In genomic region chr18:59787998-59788875, GRCh38 we compare ENCODE assay signal across 15 cellular contexts.
A peak's percentile ranks its signal among the peaks of the same experiment; 100 is the strongest.
DNase-seq lines count a peak whose midpoint lies in the region; ATAC-seq and TF ChIP-seq lines count a peak whose summit lies in the region.
"Had no signal": no experiment of that assay in that cellular context is flagged by ENCODE, and none has a peak within 500 bp of the region (broad histone marks: within the 10 kb centered on the region; RNA-seq: fewer than 3 reads in every experiment).

No MANE protein-coding gene starts in this region.

- H3K36me3 ChIP-seq in breast epithelium (no peaks in the 10 kb centered on the region), body of pancreas (replicated peaks in 1 of 2; ENCODE audit: insufficient read depth in 1 of 2, low read depth in 2 of 2) (no peaks in the 10 kb centered on the region)
- H3K36me3 ChIP-seq: esophagus squamous epithelium, spleen had no signal

- TF ChIP-seq POLR2A in breast epithelium (IDR thresholded peaks at IDR 0.05) (no peak), body of pancreas (IDR thresholded peaks at IDR 0.05) (no peak)

- H3K9me3 Mint-ChIP-seq in MCF 10A (ENCODE audit: unreplicated experiment), result no peaks in the 10 kb centered on the region
- H3K9me3 Mint-ChIP-seq: activated naive CD4-positive, alpha-beta T cell treated with anti-CD3 and anti-CD28 coated beads, Interleukin-2, amount 50 U/mL, for 72 hours; memory B cell had no signal

- TF ChIP-seq CTCF in MCF 10A (IDR thresholded peaks at IDR 0.05; ENCODE audit: unreplicated experiment) (no peak), breast epithelium (IDR thresholded peaks at IDR 0.05) (no peak), RWPE1 (conservative IDR thresholded peaks at IDR 0.05; ENCODE audit: low read depth) (no peak), fibroblast of the aortic adventitia (IDR thresholded peaks at IDR 0.05; ENCODE audit: insufficient read depth, low read length) (no peak), body of pancreas (IDR thresholded peaks at IDR 0.05) (no peak)

- H3K9me3 ChIP-seq in breast epithelium (no peaks in the 10 kb centered on the region), body of pancreas (no peaks in the 10 kb centered on the region)
- H3K9me3 ChIP-seq: esophagus squamous epithelium, spleen had no signal

- peak; percentile 74 for DNase-seq in MCF 10A (ENCODE audit: unreplicated experiment)
- DNase-seq in breast epithelium (ENCODE audit: low spot score in 2 of 2), result no peak
- peak; percentile 58 for DNase-seq in RWPE1 (ENCODE audit: low spot score)
- peak; percentile 83 for DNase-seq in fibroblast of the aortic adventitia (ENCODE audit: low read depth)
- DNase-seq in smooth muscle cell of the brain vasculature (ENCODE audit: low read depth, low spot score), result peak; percentile 41
- no peak for DNase-seq in activated CD4-positive, alpha-beta T cell treated with anti-CD3 and anti-CD28 coated beads, Interleukin-2, amount 50 U/mL, for 1 hour
- no peak for DNase-seq in body of pancreas
- DNase-seq in activated CD4-positive, CD25-positive, alpha-beta regulatory T cell (lab: John Stamatoyannopoulos, UW), result no peak
- DNase-seq: esophagus squamous epithelium; NCI-H1105 treated with DMSO at 0.1 percent for 48 hours; spleen; stimulated activated naive CD4-positive, alpha-beta T cell had no signal

- no peaks in the 10 kb centered on the region for H3K4me1 ChIP-seq in breast epithelium
- no peaks in the 10 kb centered on the region for H3K4me1 ChIP-seq in body of pancreas
- H3K4me1 ChIP-seq: spleen had no signal

- intact Hi-C loops in MCF 10A (cut with micrococcal nuclease), result no loop called here
- intact Hi-C loops in breast epithelium (cut with DNase I; ENCODE audit: low total_unique reads), result no loop called here
- intact Hi-C loops in body of pancreas (cut with DNase I), result no loop called here

- no TSS peak for BruUV-seq in MCF 10A (replicated peaks; lab: Mats Ljungman, UMichigan)

- CTCF ChIA-PET in MCF 10A (lab: Yijun Ruan, JAX), result interaction anchor here (0.7 to 3.5 kb wide), 8 partner anchors 9 to 329 kb away, joined by 3 to 17 read pairs (median 4); partner anchors contain the start of gene CCBE1
- CTCF ChIA-PET in RWPE1 (lab: Yijun Ruan, JAX), result interaction anchor here (0.7 kb wide), 1 partner anchor 49 kb away, joined by 3 read pairs; no protein-coding TSS in a partner anchor

- H3K27me3 ChIP-seq in breast epithelium (no peaks in the 10 kb centered on the region), body of pancreas (no peaks in the 10 kb centered on the region)
- H3K27me3 ChIP-seq: esophagus squamous epithelium had no signal

- no peaks in the 10 kb centered on the region for H3K36me3 Mint-ChIP-seq in MCF 10A (ENCODE audit: insufficient read depth, unreplicated experiment)
- H3K36me3 Mint-ChIP-seq: activated naive CD4-positive, alpha-beta T cell treated with anti-CD3 and anti-CD28 coated beads, Interleukin-2, amount 50 U/mL, for 72 hours; memory B cell had no signal

- ATAC-seq in body of pancreas, result no peak
- ATAC-seq: activated CD4-positive, CD25-positive, alpha-beta regulatory T cell treated with anti-CD3 and anti-CD28 coated beads, Interleukin-2, amount 50 U/mL, for 24 hours; activated naive CD4-positive, alpha-beta T cell treated with anti-CD3 and anti-CD28 coated beads, Interleukin-2, amount 50 U/mL, for 72 hours had no signal

- H3K4me3 Mint-ChIP-seq in MCF 10A (ENCODE audit: unreplicated experiment), result peak overlapping the region; percentile 54
- H3K4me3 Mint-ChIP-seq: memory B cell had no signal

- peak overlapping the region in 1 of 2 donors; percentile 63 for H3K27ac ChIP-seq in breast epithelium
- peak overlapping the region; percentile 76 for H3K27ac ChIP-seq in RWPE1
- H3K27ac ChIP-seq in body of pancreas, result no peak overlapping the region
- H3K27ac ChIP-seq: spleen had no signal

- POLR2A ChIA-PET in MCF 10A (lab: Yijun Ruan, JAX), result interaction anchor here (0.6 to 0.8 kb wide), 5 partner anchors 35 to 361 kb away, joined by 3 to 4 read pairs (median 3); no protein-coding TSS in a partner anchor
- POLR2A ChIA-PET in RWPE1 (lab: Yijun Ruan, JAX; ENCODE audit: low non-redundant PET), result interaction anchor here (0.6 kb wide), 1 partner anchor 353 kb away, joined by 3 read pairs; no protein-coding TSS in a partner anchor

- WGBS in body of pancreas, 2 donors, result 31 to 38% methylated on average over 13 of the region's 13 CpGs

- peak overlapping the region; percentile 76 for H3K27ac Mint-ChIP-seq in MCF 10A (ENCODE audit: low read depth, unreplicated experiment)
- H3K27ac Mint-ChIP-seq: memory B cell had no signal

- no peak overlapping the region for H3K4me3 ChIP-seq in breast epithelium
- peak overlapping the region; percentile 19 for H3K4me3 ChIP-seq in fibroblast of the aortic adventitia (ENCODE audit: low read depth, low read length)
- H3K4me3 ChIP-seq in body of pancreas, result no peak overlapping the region
- H3K4me3 ChIP-seq: esophagus squamous epithelium, spleen had no signal

- H3K4me1 Mint-ChIP-seq in MCF 10A (ENCODE audit: insufficient read depth, unreplicated experiment), result peaks cover 27% of the 10 kb centered on the region

- no peaks in the 10 kb centered on the region for H3K27me3 Mint-ChIP-seq in MCF 10A (ENCODE audit: insufficient read depth, unreplicated experiment)

Comparison
In these comparisons a context has a peak if more than half of its experiments do, and no peak if none do; other contexts are left out.
1. DNase-seq: peak in MCF 10A (single experiment), RWPE1 (single experiment), fibroblast of the aortic adventitia (single experiment) and smooth muscle cell of the brain vasculature (single experiment); none in breast epithelium (0 of 2), activated CD4-positive, alpha-beta T cell treated with anti-CD3 and anti-CD28 coated beads, Interleukin-2, amount 50 U/mL, for 1 hour (single experiment), body of pancreas (0 of 4) and activated CD4-positive, CD25-positive, alpha-beta regulatory T cell (0 of 4).